Comparison of ENCODE assay signal across 35 cellular contexts in genomic region chr13:50609016-50609415, GRCh38.
"Had no signal": no experiment of that assay in that cellular context is flagged by ENCODE, and none has a peak within 500 bp of the region (broad histone marks: within the 10 kb centered on the region; RNA-seq: fewer than 3 reads in every experiment).

No MANE protein-coding gene starts in this region.

- H3K4me1 ChIP-seq: ascending aorta had no signal

- H3K4me3 ChIP-seq: ascending aorta, cardiac muscle cell had no signal

- H3K27me3 Mint-ChIP-seq: activated B cell treated with CpG ODN at 0.5 μM for 24 hours; activated T-cell treated with anti-CD3 and anti-CD28 coated beads, Interleukin-2, amount 50 U/mL, for 24 hours had no signal

- H3K36me3 Mint-ChIP-seq: activated CD8-positive, alpha-beta memory T cell treated with anti-CD3 and anti-CD28 coated beads, Interleukin-2, amount 10 ng/mL, durations not matched to agents 7 days and 5 days; activated naive CD4-positive, alpha-beta T cell treated with anti-CD3 and anti-CD28 coated beads, Interleukin-2, amount 10 ng/mL, durations not matched to agents 7 days and 5 days; activated naive CD4-positive, alpha-beta T cell treated with anti-CD3 and anti-CD28 coated beads, Interleukin-2, amount 50 U/mL, for 24 hours; activated naive CD8-positive, alpha-beta T cell treated with anti-CD3 and anti-CD28 coated beads, Interleukin-2, amount 10 ng/mL, durations not matched to agents 7 days and 5 days; brain had no signal

- DNase-seq: activated B cell treated with CpG ODN at 0.5 μM for 24 hours; activated CD4-positive, alpha-beta memory T cell treated with anti-CD3 and anti-CD28 coated beads, Interleukin-2, amount 10 ng/mL, durations not matched to agents 7 days and 5 days; activated CD4-positive, alpha-beta T cell treated with anti-CD3 and anti-CD28 coated beads for 4 hours; activated CD4-positive, alpha-beta T cell treated with anti-CD3 and anti-CD28 coated beads, Interleukin-2, amount 10 ng/mL, durations not matched to agents 24 days and 14 days; activated CD4-positive, alpha-beta T cell treated with anti-CD3 and anti-CD28 coated beads, Interleukin-2, amount 50 U/mL, for 48 hours; activated CD4-positive, CD25-positive, alpha-beta regulatory T cell treated with anti-CD3 and anti-CD28 coated beads, Interleukin-2, amount 50 U/mL, for 72 hours; activated CD8-positive, alpha-beta memory T cell treated with anti-CD3 and anti-CD28 coated beads for 24 hours; activated CD8-positive, alpha-beta memory T cell treated with anti-CD3 and anti-CD28 coated beads, Interleukin-2, amount 10 ng/mL, durations not matched to agents 7 days and 5 days; activated CD8-positive, alpha-beta memory T cell treated with anti-CD3 and anti-CD28 coated beads, Interleukin-2, amount 50 U/mL, for 48 hours; activated CD8-positive, alpha-beta T cell treated with anti-CD3 and anti-CD28 coated beads, Interleukin-2, amount 10 ng/mL, durations not matched to agents 7 days and 5 days; activated effector memory CD4-positive, alpha-beta T cell treated with Interleukin-2 at 50 U/mL for 16 hours; activated gamma-delta T cell; activated naive CD4-positive, alpha-beta T cell treated with anti-CD3 and anti-CD28 coated beads, Interleukin-2, amount 10 ng/mL, durations not matched to agents 7 days and 5 days; activated naive CD4-positive, alpha-beta T cell treated with Interleukin-2 at 50 U/mL for 16 hours; activated naive CD8-positive, alpha-beta T cell treated with anti-CD3 and anti-CD28 coated beads, Interleukin-2, amount 10 ng/mL, durations not matched to agents 7 days and 5 days; activated naive CD8-positive, alpha-beta T cell treated with anti-CD3 and anti-CD28 coated beads, Interleukin-2, amount 50 U/mL, for 24 hours; activated T-cell treated with anti-CD3 and anti-CD28 coated beads, Interleukin-2, amount 50 U/mL, for 24 hours; activated T-cell treated with anti-CD3 and anti-CD28 coated beads, Interleukin-2, amount 50 U/mL, for 48 hours; amygdala; anterior cingulate cortex; caudate nucleus; cerebellar nuclear complex; T-helper 1 cell; T-helper 2 cell; T-helper 9 cell had no signal

- H3K4me1 Mint-ChIP-seq: central memory CD8-positive, alpha-beta T cell had no signal

- H3K36me3 ChIP-seq: ascending aorta, cardiac muscle cell had no signal

- H3K9me3 ChIP-seq: ascending aorta had no signal

- H3K27ac Mint-ChIP-seq: activated B cell treated with CpG ODN at 0.5 μM for 24 hours; activated CD4-positive, alpha-beta memory T cell treated with anti-CD3 and anti-CD28 coated beads, Interleukin-2, amount 10 ng/mL, durations not matched to agents 7 days and 5 days; activated CD4-positive, alpha-beta T cell treated with anti-CD3 and anti-CD28 coated beads, Interleukin-2, amount 10 ng/mL, durations not matched to agents 24 days and 14 days; activated CD8-positive, alpha-beta memory T cell treated with anti-CD3 and anti-CD28 coated beads, Interleukin-2, amount 10 ng/mL, durations not matched to agents 7 days and 5 days; activated CD8-positive, alpha-beta T cell treated with anti-CD3 and anti-CD28 coated beads, Interleukin-2, amount 10 ng/mL, durations not matched to agents 7 days and 5 days; activated naive CD4-positive, alpha-beta T cell treated with anti-CD3 and anti-CD28 coated beads, Interleukin-2, amount 10 ng/mL, durations not matched to agents 7 days and 5 days; activated naive CD4-positive, alpha-beta T cell treated with anti-CD3 and anti-CD28 coated beads, Interleukin-2, amount 50 U/mL, for 24 hours; activated naive CD8-positive, alpha-beta T cell; activated naive CD8-positive, alpha-beta T cell treated with anti-CD3 and anti-CD28 coated beads, Interleukin-2, amount 10 ng/mL, durations not matched to agents 7 days and 5 days; activated naive CD8-positive, alpha-beta T cell treated with anti-CD3 and anti-CD28 coated beads, Interleukin-2, amount 50 U/mL, for 24 hours; activated T-cell treated with anti-CD3 and anti-CD28 coated beads, Interleukin-2, amount 50 U/mL, for 24 hours; activated T-helper 2 cell treated with anti-CD3 and anti-CD28 coated beads, Interferon-gamma antibody, Interleukin-2, Interleukin-4, amounts not matched to agents 10 μg/mL and 5 μg/mL and 100 μg/mL, durations not matched to agents 14 hours and 24 hours and 36 hours; T-helper 1 cell treated with Interleukin-12 subunit alpha and Interleukin-12 subunit beta and Interleukin-4 antibody, amounts not matched to agents 30 μg/mL and 1 μg/mL, for 36 hours; T-helper 2 cell treated with Interferon-gamma antibody and Interleukin-4, amounts not matched to agents 5 μg/mL and 100 μg/mL, for 36 hours had no signal

- H3K4me3 Mint-ChIP-seq: activated B cell treated with CpG ODN at 0.5 μM for 24 hours; activated CD4-positive, alpha-beta memory T cell treated with anti-CD3 and anti-CD28 coated beads, Interleukin-2, amount 10 ng/mL, durations not matched to agents 7 days and 5 days; activated CD4-positive, alpha-beta T cell treated with anti-CD3 and anti-CD28 coated beads, Interleukin-2, amount 10 ng/mL, durations not matched to agents 24 days and 14 days; activated CD8-positive, alpha-beta memory T cell treated with anti-CD3 and anti-CD28 coated beads, Interleukin-2, amount 10 ng/mL, durations not matched to agents 7 days and 5 days; activated CD8-positive, alpha-beta T cell treated with anti-CD3 and anti-CD28 coated beads, Interleukin-2, amount 10 ng/mL, durations not matched to agents 7 days and 5 days; activated naive CD4-positive, alpha-beta T cell treated with anti-CD3 and anti-CD28 coated beads, Interleukin-2, amount 10 ng/mL, durations not matched to agents 7 days and 5 days; activated naive CD4-positive, alpha-beta T cell treated with anti-CD3 and anti-CD28 coated beads, Interleukin-2, amount 50 U/mL, for 24 hours; activated naive CD8-positive, alpha-beta T cell; activated naive CD8-positive, alpha-beta T cell treated with anti-CD3 and anti-CD28 coated beads, Interleukin-2, amount 10 ng/mL, durations not matched to agents 7 days and 5 days; activated naive CD8-positive, alpha-beta T cell treated with anti-CD3 and anti-CD28 coated beads, Interleukin-2, amount 50 U/mL, for 24 hours; activated T-cell treated with anti-CD3 and anti-CD28 coated beads, Interleukin-2, amount 50 U/mL, for 24 hours; central memory CD8-positive, alpha-beta T cell; T-helper 1 cell treated with Interleukin-12 subunit alpha and Interleukin-12 subunit beta and Interleukin-4 antibody, amounts not matched to agents 30 μg/mL and 1 μg/mL, for 36 hours; T-helper 2 cell treated with Interferon-gamma antibody and Interleukin-4, amounts not matched to agents 5 μg/mL and 100 μg/mL, for 36 hours had no signal

- H3K9me3 Mint-ChIP-seq: activated B cell treated with CpG ODN at 0.5 μM for 24 hours; activated CD4-positive, alpha-beta memory T cell treated with anti-CD3 and anti-CD28 coated beads, Interleukin-2, amount 10 ng/mL, durations not matched to agents 7 days and 5 days; activated CD4-positive, alpha-beta T cell treated with anti-CD3 and anti-CD28 coated beads, Interleukin-2, amount 10 ng/mL, durations not matched to agents 24 days and 14 days; activated naive CD4-positive, alpha-beta T cell treated with anti-CD3 and anti-CD28 coated beads, Interleukin-2, amount 10 ng/mL, durations not matched to agents 7 days and 5 days; activated naive CD4-positive, alpha-beta T cell treated with anti-CD3 and anti-CD28 coated beads, Interleukin-2, amount 50 U/mL, for 24 hours; activated naive CD8-positive, alpha-beta T cell treated with anti-CD3 and anti-CD28 coated beads, Interleukin-2, amount 10 ng/mL, durations not matched to agents 7 days and 5 days; activated T-cell treated with anti-CD3 and anti-CD28 coated beads, Interleukin-2, amount 50 U/mL, for 24 hours; activated T-helper 2 cell treated with anti-CD3 and anti-CD28 coated beads, Interferon-gamma antibody, Interleukin-2, Interleukin-4, amounts not matched to agents 10 μg/mL and 5 μg/mL and 100 μg/mL, durations not matched to agents 14 hours and 24 hours and 36 hours; brain; central memory CD8-positive, alpha-beta T cell; T-helper 1 cell treated with Interleukin-12 subunit alpha and Interleukin-12 subunit beta and Interleukin-4 antibody, amounts not matched to agents 30 μg/mL and 1 μg/mL, for 36 hours; T-helper 2 cell treated with Interferon-gamma antibody and Interleukin-4, amounts not matched to agents 5 μg/mL and 100 μg/mL, for 36 hours had no signal

- H3K27me3 ChIP-seq: ascending aorta, cardiac muscle cell had no signal

- H3K27ac ChIP-seq: ascending aorta, cardiac muscle cell, VCaP had no signal
